ENCODE assay signal across 8 cellular contexts in genomic region chr14:22852940-22853767, GRCh38.
A peak's percentile ranks its signal among the peaks of the same experiment; 100 is the strongest.
DNase-seq lines count a peak whose midpoint lies in the region; ATAC-seq and TF ChIP-seq lines count a peak whose summit lies in the region.

No MANE protein-coding gene starts in this region.

- TF ChIP-seq CTCF in GM13977 (IDR thresholded peaks at IDR 0.05; ENCODE audit: extremely low read depth, insufficient read depth, missing control alignments) = peak; percentile 96

- ATAC-seq in HG02981 (IDR thresholded peaks at IDR 0.05; ENCODE audit: unreplicated experiment) (peak; percentile 55), HG03469 (IDR thresholded peaks at IDR 0.05; ENCODE audit: unreplicated experiment) (no peak)

- in situ Hi-C loops in GM13977 (cut with MboI; ENCODE audit: low pct_unique_long_range_greater_than_20kb, low sequenced_read_pairs, unreplicated experiment) = loop anchor here (10.0 to 25.0 kb wide), 3 partner anchors 78 to 266 kb away; partner anchors contain the start of genes ABHD4 and DAD1

- DNase-seq in GM13977 (ENCODE audit: low spot score) (peak; percentile 84), NCI-H345 (lab: John Stamatoyannopoulos, UW) (peak; percentile 76), cerebellar cortex (ENCODE audit: low spot score) (peak; percentile 80), kidney glomerular epithelial cell (lab: John Stamatoyannopoulos, UW) (peak; percentile 77)
- DNase-seq in activated CD4-positive, alpha-beta T cell treated with anti-CD3 and anti-CD28 coated beads for 1 hour = peak; percentile 82
- DNase-seq in stimulated activated CD4-positive, alpha-beta T cell treated with anti-CD3 and anti-CD28 coated beads, Interleukin-15, amount 100 ng/mL, for 1 hour (ENCODE audit: low read depth in 1 of 2, low spot score in 1 of 2) = peak; percentile 80 to 93
